Comparison of ENCODE assay signal across 17 cellular contexts in the genomic region with DNA sequence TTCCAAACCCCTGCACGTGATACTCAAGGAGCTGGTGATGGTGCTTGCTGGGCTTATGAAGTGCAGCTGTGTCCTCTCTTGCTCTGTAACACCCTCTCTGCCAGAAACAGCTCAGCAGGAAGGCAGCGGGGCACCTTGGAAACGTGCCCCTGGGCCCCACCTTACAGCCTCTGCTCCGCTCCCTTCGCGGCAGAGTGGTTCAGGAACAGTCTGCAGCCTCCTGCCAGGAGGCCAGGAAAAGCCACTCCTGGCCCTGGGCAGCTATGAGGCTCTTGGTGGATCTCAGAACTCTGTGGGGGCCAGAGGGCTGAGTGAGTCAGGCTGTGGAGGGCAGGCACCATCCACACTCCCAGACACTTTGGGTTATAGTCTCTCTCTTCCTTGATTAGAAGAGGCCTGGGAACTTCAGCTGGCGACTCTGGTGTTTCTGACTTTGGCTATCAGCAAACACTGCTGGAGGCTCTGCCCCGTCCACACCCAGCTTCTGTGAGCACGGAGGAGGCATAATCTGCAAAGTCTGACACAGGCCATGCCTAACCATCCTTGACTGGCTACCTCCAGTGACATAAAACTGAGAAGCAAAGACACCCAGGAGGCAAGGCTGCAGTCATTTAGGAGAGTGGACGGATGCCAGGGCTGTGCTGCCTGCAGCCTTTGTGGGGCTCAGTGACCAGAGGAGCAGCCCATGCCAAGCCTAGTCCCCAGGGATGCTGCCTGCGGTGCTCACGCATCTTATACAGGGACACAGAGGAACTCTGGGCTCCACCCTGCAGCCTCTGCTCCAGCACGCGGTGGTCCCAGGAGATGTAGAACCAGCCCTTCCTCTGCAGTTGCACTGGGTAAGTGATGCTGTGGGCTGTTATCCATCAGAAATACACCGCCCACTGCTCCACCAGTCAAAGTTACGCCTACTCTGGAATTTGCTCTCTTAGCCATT.
DNase-seq lines count a peak whose midpoint lies in the region; ATAC-seq and TF ChIP-seq lines count a peak whose summit lies in the region.
"Had no signal": no experiment of that assay in that cellular context is flagged by ENCODE, and none has a peak within 500 bp of the region (broad histone marks: within the 10 kb centered on the region; RNA-seq: fewer than 3 reads in every experiment).

No MANE protein-coding gene starts in this region.

- H3K27ac ChIP-seq in heart left ventricle: no peak overlapping the region
- H3K27ac ChIP-seq: cardiac muscle cell, foreskin keratinocyte, PC-9 had no signal

- TF ChIP-seq CTCF in heart left ventricle (IDR thresholded peaks at IDR 0.05): no peak

- H3K4me3 ChIP-seq in heart left ventricle: no peak overlapping the region
- H3K4me3 ChIP-seq: cardiac muscle cell, PC-9 had no signal

- H3K4me1 ChIP-seq in heart left ventricle: peaks cover 0 to 11% (median 5%) of the 10 kb centered on the region in 12 donors
- H3K4me1 ChIP-seq: foreskin keratinocyte had no signal

- peaks cover 0 to 9% (median 0%) of the 10 kb centered on the region in 12 donors for H3K9me3 ChIP-seq in heart left ventricle

- DNase-seq in NCI-H2107 treated with DMSO at 0.1 percent for 48 hours (lab: John Stamatoyannopoulos, UW; ENCODE audit: unreplicated experiment): peak; percentile 6
- no peak for DNase-seq in NCI-H2107 (lab: John Stamatoyannopoulos, UW)
- DNase-seq in RPMI7951 (ENCODE audit: low read depth): peak; percentile 78
- DNase-seq in heart left ventricle: peak in 1 of 5 donors; percentile 62
- DNase-seq in smooth muscle cell of the brain vasculature (ENCODE audit: low read depth, low spot score): peak; percentile 89
- no peak for DNase-seq in NK-92 (lab: John Stamatoyannopoulos, UW; ENCODE audit: unreplicated experiment)
- DNase-seq in DMS53 treated with DMSO at 0.1 percent for 48 hours (lab: John Stamatoyannopoulos, UW; ENCODE audit: unreplicated experiment): no peak
- DNase-seq: activated T-cell treated with anti-CD3 and anti-CD28 coated beads, Interleukin-2, amount 50 U/mL, for 72 hours; foreskin keratinocyte; NCI-H187; occipital lobe; PC-9; stimulated activated CD4-positive, alpha-beta T cell treated with anti-CD3 and anti-CD28 coated beads, Interleukin-2, amount 100 ng/mL, for 24 hours; stimulated activated naive CD8-positive, alpha-beta T cell treated with anti-CD3 and anti-CD28 coated beads, Interleukin-15, amount 100 ng/mL, for 72 hours had no signal

- H3K36me3 ChIP-seq in heart left ventricle: no peaks in the 10 kb centered on the region
- H3K36me3 ChIP-seq: cardiac muscle cell had no signal

- H3K27me3 ChIP-seq in heart left ventricle: no peaks in the 10 kb centered on the region
- H3K27me3 ChIP-seq: cardiac muscle cell had no signal

- no peak for TF ChIP-seq POLR2A in heart left ventricle (IDR thresholded peaks at IDR 0.05)

- ATAC-seq in heart left ventricle (peak; percentile 30 to 67 (median 59)), HG02884 (IDR thresholded peaks at IDR 0.05; ENCODE audit: unreplicated experiment) (no peak)
- ATAC-seq: activated T-cell treated with anti-CD3 and anti-CD28 coated beads, Interleukin-2, amount 50 U/mL, for 72 hours; foreskin keratinocyte; left lobe of liver; stimulated activated naive CD8-positive, alpha-beta T cell treated with anti-CD3 and anti-CD28 coated beads, Interleukin-15, amount 100 ng/mL, for 72 hours had no signal

- WGBS in heart left ventricle, 4 donors: 48 to 64% (median 56%) methylated on average over 16 of the region's 16 CpGs

- intact Hi-C loops in heart left ventricle (cut with DNase I): no loop called here

Comparison
In these comparisons a context has a peak if more than half of its experiments do, and no peak if none do; other contexts are left out.
1. DNase-seq: peak in NCI-H2107 treated with DMSO at 0.1 percent for 48 hours (single experiment), RPMI7951 (single experiment) and smooth muscle cell of the brain vasculature (single experiment); none in NCI-H2107 (single experiment), NK-92 (single experiment) and DMS53 treated with DMSO at 0.1 percent for 48 hours (single experiment).